1 cellular context compared by ENCODE assay signal in the genomic region with DNA sequence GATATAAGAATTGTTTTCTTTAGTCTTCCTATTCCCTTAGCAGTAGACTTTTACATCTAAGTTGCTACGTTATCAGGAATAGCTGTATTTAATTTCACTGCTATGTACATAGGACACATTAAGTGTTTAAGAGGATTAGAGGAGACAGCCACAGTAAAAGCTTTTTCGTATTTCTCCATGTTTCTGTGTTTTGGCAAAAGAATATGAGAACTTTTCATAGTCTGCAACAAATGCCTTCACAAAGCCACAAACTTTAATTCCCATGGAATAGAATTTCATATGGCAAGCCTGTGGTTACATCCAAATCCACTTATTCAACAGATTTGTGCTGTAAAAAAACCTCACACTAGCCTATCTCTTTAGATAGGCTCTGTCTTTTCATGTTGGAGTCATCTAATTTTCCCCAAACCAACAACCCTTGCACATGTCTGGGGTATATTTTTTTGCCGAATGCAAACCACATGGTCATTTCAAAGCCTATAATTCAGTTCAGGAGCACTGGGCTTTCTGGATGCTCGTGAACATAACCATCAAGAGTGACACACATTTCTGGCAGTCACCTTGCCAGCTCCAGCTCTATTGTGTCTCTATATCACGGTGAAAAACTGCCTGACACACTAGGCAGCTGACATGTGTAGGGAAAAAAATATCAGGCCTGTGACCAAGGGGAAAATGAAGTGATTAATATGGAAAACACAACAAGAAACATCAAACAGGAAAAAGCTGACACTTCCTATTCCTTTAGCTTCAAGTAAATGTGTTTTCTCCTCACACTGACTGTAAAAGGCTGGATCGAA.
TF ChIP-seq lines count a peak whose summit lies in the region.

No MANE protein-coding gene starts in this region.

TF ChIP-seq in HCT116, 20 proteins besides CTCF, POLR2A, EP300 and RAD21:
- TF ChIP-seq, protein P1, sequence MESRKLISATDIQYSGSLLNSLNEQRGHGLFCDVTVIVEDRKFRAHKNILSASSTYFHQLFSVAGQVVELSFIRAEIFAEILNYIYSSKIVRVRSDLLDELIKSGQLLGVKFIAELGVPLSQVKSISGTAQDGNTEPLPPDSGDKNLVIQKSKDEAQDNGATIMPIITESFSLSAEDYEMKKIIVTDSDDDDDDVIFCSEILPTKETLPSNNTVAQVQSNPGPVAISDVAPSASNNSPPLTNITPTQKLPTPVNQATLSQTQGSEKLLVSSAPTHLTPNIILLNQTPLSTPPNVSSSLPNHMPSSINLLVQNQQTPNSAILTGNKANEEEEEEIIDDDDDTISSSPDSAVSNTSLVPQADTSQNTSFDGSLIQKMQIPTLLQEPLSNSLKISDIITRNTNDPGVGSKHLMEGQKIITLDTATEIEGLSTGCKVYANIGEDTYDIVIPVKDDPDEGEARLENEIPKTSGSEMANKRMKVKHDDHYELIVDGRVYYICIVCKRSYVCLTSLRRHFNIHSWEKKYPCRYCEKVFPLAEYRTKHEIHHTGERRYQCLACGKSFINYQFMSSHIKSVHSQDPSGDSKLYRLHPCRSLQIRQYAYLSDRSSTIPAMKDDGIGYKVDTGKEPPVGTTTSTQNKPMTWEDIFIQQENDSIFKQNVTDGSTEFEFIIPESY (IDR thresholded peaks at IDR 0.05; ENCODE audit: extremely low read depth, insufficient replicate concordance, low read length) = no peak
